In the genomic region with DNA sequence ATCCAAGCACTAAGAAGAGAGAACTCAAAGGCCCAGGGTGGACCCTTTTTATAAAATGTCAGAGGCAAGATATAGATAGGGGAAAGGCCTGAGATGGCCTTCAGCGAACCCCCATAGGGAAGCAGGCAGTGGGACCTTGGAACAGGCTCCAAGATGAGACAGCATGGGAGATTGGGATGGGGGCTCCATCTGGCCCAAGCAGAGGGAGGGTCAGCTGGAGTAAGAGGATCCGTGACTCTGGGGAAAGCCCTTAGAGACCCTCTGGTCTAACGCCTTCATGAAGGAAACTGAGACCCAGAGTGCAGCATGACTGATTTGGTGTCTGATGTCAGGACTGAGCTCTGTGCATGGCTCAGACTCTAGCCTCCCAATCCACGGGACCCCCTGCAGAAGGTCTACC, we compare ENCODE assay signal across 12 cellular contexts. TPM values are rescaled to one million over a fixed set of nuclear protein-coding genes. Genes with fewer than 3 reads are reported as not detected.
"Had no signal": no experiment of that assay in that cellular context is flagged by ENCODE, and none has a peak within 500 bp of the region (broad histone marks: within the 10 kb centered on the region; RNA-seq: fewer than 3 reads in every experiment).

No MANE protein-coding gene starts in this region.

- ATAC-seq: HCT116, K562 had no signal

- H3K27ac ChIP-seq: GM23248, HL-60 had no signal

- H3K4me3 ChIP-seq: GM23248, HAP-1, K562 had no signal

- H3K9ac ChIP-seq: GM23248 had no signal

- H3K9me3 ChIP-seq: HAP-1 had no signal

- FAIRE-seq: K562 had no signal

- H3K4me1 ChIP-seq: HAP-1 had no signal

- H2AFZ ChIP-seq: GM23248 had no signal

- DNase-seq: GM23248, GOT3, H7, HFFc6, IMR-90, KG1 had no signal

- H3K36me3 ChIP-seq: HAP-1 had no signal

RNA-seq across cellular contexts. Expression of a gene that starts 30.8 kb away (rescaled TPM):
- total RNA-seq: GM23248, H4, HFFc6, HT1080, IMR-90 had no signal
- polyA plus RNA-seq: GM23248, IMR-90, K562 had no signal
